Comparison of ENCODE assay signal across 8 cellular contexts in genomic region chr1:174769961-174770549, GRCh38.
DNase-seq lines count a peak whose midpoint lies in the region; ATAC-seq and TF ChIP-seq lines count a peak whose summit lies in the region.

No MANE protein-coding gene starts in this region.

- H3K4me1 ChIP-seq in ascending aorta = no peaks in the 10 kb centered on the region

- no peaks in the 10 kb centered on the region for H3K27me3 ChIP-seq in ascending aorta

- peak; percentile 23 for DNase-seq in AG09309 (ENCODE audit: low read depth)
- DNase-seq in NCI-H2171 treated with DMSO at 0.1 percent for 48 hours (lab: John Stamatoyannopoulos, UW) = peak; percentile 61
- DNase-seq in ascending aorta (ENCODE audit: low spot score in 2 of 2) = no peak
- DNase-seq in iPS-NIHi11 (ENCODE audit: low spot score) = peak; percentile 27
- peak; percentile 43 for DNase-seq in stromal cell of bone marrow (ENCODE audit: low read depth)
- no peak for DNase-seq in activated CD4-positive, alpha-beta T cell treated with anti-CD3 and anti-CD28 coated beads for 1 hour

- intact Hi-C loops in ascending aorta (cut with DNase I) = loop anchor here (10.0 kb wide), 1 partner anchor 355 kb away; no protein-coding TSS in a partner anchor

- peak; percentile 69 for TF ChIP-seq CTCF in AG09309 (IDR thresholded peaks at IDR 0.05; ENCODE audit: control insufficient read depth, insufficient read depth, low read depth, low read length, missing control alignments)
- TF ChIP-seq CTCF in GM12875 (IDR thresholded peaks at IDR 0.05; ENCODE audit: borderline replicate concordance, insufficient read depth, low read depth, low read length) = peak; percentile 39; the same call in 1 of the 2 replicates
- peak; percentile 54 to 74 (median 63) for TF ChIP-seq CTCF in ascending aorta (IDR thresholded peaks at IDR 0.05)

- H3K27ac ChIP-seq in ascending aorta = no peak overlapping the region

- no peak overlapping the region for H3K4me3 ChIP-seq in AG09309 (ENCODE audit: control insufficient read depth, low read depth, low read length)
- no peak overlapping the region for H3K4me3 ChIP-seq in GM12875 (ENCODE audit: low read depth, low read length)
- H3K4me3 ChIP-seq in ascending aorta = no peak overlapping the region

- ATAC-seq in HG02885 (IDR thresholded peaks at IDR 0.05; ENCODE audit: poor library complexity, unreplicated experiment) = no peak

- H3K36me3 ChIP-seq in ascending aorta = no peaks in the 10 kb centered on the region

- no peaks in the 10 kb centered on the region for H3K9me3 ChIP-seq in ascending aorta

Comparison
In these comparisons a context has a peak if more than half of its experiments do, and no peak if none do; other contexts are left out.
1. DNase-seq: peak in AG09309 (single experiment), NCI-H2171 treated with DMSO at 0.1 percent for 48 hours (single experiment), iPS-NIHi11 (single experiment) and stromal cell of bone marrow (single experiment); none in ascending aorta (0 of 2) and activated CD4-positive, alpha-beta T cell treated with anti-CD3 and anti-CD28 coated beads for 1 hour (single experiment).
2. Peak in every context shown above with its lines, with median percentiles within 50 percentile points of each other: CTCF ChIP-seq.